In the genomic region with DNA sequence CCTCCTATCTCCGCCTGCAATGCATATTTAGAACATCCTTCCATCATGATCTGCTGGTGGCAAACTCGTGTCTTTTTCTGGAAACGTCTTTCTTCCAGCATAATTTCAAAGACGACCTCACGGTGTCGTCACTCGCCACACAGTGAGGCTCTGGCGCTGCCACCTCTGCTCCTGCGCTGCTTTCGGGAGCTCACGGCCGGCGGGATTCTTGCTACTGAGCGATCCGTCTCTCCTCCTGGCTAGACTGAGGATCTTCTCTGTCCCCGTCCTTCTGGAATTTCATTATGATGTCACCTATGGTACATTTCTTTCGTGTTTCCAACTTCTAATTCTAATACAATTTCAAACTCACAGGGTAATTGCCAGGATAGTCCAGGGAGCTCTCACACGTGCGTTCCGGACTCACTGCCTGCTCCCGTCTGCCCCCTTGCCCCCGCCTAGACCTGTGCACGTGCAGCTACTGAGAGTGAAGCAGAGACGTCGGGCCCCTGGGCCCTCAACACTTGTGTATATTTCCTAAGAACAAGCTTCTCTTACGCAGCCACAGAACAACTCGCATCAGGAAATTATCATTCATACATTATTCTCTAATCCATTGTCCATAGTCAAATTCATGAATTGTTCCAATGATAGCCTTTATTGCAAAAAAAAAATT, we compare ENCODE assay signal across 3 cellular contexts.
A peak's percentile ranks its signal among the peaks of the same experiment; 100 is the strongest.
TF ChIP-seq lines count a peak whose summit lies in the region.

No MANE protein-coding gene starts in this region.

TF ChIP-seq in HCT116, 20 proteins besides CTCF, POLR2A, EP300 and RAD21:
- TF ChIP-seq CBX3 (IDR thresholded peaks at IDR 0.05; ENCODE audit: low read depth) (no peak), FOSL1 (IDR thresholded peaks at IDR 0.05; ENCODE audit: low read depth) (no peak), ZNF274 (IDR thresholded peaks at IDR 0.05; ENCODE audit: low read depth, low read length) (no peak), CEBPB (IDR thresholded peaks at IDR 0.05; ENCODE audit: low read depth) (no peak), YY1 (IDR thresholded peaks at IDR 0.05; ENCODE audit: extremely low read depth, insufficient replicate concordance, low read depth, low read length) (no peak), EZH2 (IDR thresholded peaks at IDR 0.05) (no peak), EGR1 (IDR thresholded peaks at IDR 0.05; ENCODE audit: low read depth) (no peak), POLR2AphosphoS5 (IDR thresholded peaks at IDR 0.05; ENCODE audit: low read depth, low read length) (no peak), SRF (IDR thresholded peaks at IDR 0.05; ENCODE audit: low read depth) (no peak)
- TF ChIP-seq, protein P1, sequence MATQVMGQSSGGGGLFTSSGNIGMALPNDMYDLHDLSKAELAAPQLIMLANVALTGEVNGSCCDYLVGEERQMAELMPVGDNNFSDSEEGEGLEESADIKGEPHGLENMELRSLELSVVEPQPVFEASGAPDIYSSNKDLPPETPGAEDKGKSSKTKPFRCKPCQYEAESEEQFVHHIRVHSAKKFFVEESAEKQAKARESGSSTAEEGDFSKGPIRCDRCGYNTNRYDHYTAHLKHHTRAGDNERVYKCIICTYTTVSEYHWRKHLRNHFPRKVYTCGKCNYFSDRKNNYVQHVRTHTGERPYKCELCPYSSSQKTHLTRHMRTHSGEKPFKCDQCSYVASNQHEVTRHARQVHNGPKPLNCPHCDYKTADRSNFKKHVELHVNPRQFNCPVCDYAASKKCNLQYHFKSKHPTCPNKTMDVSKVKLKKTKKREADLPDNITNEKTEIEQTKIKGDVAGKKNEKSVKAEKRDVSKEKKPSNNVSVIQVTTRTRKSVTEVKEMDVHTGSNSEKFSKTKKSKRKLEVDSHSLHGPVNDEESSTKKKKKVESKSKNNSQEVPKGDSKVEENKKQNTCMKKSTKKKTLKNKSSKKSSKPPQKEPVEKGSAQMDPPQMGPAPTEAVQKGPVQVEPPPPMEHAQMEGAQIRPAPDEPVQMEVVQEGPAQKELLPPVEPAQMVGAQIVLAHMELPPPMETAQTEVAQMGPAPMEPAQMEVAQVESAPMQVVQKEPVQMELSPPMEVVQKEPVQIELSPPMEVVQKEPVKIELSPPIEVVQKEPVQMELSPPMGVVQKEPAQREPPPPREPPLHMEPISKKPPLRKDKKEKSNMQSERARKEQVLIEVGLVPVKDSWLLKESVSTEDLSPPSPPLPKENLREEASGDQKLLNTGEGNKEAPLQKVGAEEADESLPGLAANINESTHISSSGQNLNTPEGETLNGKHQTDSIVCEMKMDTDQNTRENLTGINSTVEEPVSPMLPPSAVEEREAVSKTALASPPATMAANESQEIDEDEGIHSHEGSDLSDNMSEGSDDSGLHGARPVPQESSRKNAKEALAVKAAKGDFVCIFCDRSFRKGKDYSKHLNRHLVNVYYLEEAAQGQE (IDR thresholded peaks at IDR 0.05; ENCODE audit: low read depth) = no peak
- TF ChIP-seq, protein P2, sequence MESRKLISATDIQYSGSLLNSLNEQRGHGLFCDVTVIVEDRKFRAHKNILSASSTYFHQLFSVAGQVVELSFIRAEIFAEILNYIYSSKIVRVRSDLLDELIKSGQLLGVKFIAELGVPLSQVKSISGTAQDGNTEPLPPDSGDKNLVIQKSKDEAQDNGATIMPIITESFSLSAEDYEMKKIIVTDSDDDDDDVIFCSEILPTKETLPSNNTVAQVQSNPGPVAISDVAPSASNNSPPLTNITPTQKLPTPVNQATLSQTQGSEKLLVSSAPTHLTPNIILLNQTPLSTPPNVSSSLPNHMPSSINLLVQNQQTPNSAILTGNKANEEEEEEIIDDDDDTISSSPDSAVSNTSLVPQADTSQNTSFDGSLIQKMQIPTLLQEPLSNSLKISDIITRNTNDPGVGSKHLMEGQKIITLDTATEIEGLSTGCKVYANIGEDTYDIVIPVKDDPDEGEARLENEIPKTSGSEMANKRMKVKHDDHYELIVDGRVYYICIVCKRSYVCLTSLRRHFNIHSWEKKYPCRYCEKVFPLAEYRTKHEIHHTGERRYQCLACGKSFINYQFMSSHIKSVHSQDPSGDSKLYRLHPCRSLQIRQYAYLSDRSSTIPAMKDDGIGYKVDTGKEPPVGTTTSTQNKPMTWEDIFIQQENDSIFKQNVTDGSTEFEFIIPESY (IDR thresholded peaks at IDR 0.05; ENCODE audit: extremely low read depth, insufficient replicate concordance, low read length) = no peak
- TF ChIP-seq, protein P3, sequence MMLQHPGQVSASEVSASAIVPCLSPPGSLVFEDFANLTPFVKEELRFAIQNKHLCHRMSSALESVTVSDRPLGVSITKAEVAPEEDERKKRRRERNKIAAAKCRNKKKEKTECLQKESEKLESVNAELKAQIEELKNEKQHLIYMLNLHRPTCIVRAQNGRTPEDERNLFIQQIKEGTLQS (IDR thresholded peaks at IDR 0.05) = no peak

TF ChIP-seq in HepG2, 621 proteins besides CTCF, POLR2A, EP300 and RAD21:
- TF ChIP-seq ATF7 (IDR thresholded peaks at IDR 0.05) (peak; percentile 60), ATF7 (CRISPR knock-in tag; IDR thresholded peaks at IDR 0.05) (no peak), UBTF (CRISPR knock-in tag; IDR thresholded peaks at IDR 0.05) (no peak)

TF ChIP-seq in GM23338, 12 proteins besides CTCF, POLR2A, EP300 and RAD21:
- TF ChIP-seq ZNF114 (CRISPR knock-in tag; IDR thresholded peaks at IDR 0.05) (no peak), ETS1 (IDR thresholded peaks at IDR 0.05) (no peak), JUNB (IDR thresholded peaks at IDR 0.05; ENCODE audit: unreplicated experiment) (no peak), STAT1 (IDR thresholded peaks at IDR 0.05; ENCODE audit: unreplicated experiment) (no peak), ZNF462 (CRISPR knock-in tag; IDR thresholded peaks at IDR 0.05) (no peak), EZH2phosphoT487 (IDR thresholded peaks at IDR 0.05; ENCODE audit: unreplicated experiment) (no peak), NANOG (IDR thresholded peaks at IDR 0.05; ENCODE audit: borderline replicate concordance) (no peak), POLR2AphosphoS5 (IDR thresholded peaks at IDR 0.05; ENCODE audit: low read depth) (no peak), EZH2 (IDR thresholded peaks at IDR 0.05; ENCODE audit: low read depth, unreplicated experiment) (no peak), CREB1 (CRISPR knock-in tag; IDR thresholded peaks at IDR 0.05; ENCODE audit: low read depth) (no peak), ZNF331 (CRISPR knock-in tag; IDR thresholded peaks at IDR 0.05; ENCODE audit: low read depth) (no peak)
- TF ChIP-seq, protein P1 (IDR thresholded peaks at IDR 0.05; ENCODE audit: unreplicated experiment) = no peak
